ENCODE assay signal across 1 cellular context in genomic region chr17:60170835-60171752, GRCh38.
TF ChIP-seq lines count a peak whose summit lies in the region.

No MANE protein-coding gene starts in this region.

TF ChIP-seq in K562, 482 proteins besides CTCF, POLR2A, EP300 and RAD21 (continued from another document):
- TF ChIP-seq, protein P1, sequence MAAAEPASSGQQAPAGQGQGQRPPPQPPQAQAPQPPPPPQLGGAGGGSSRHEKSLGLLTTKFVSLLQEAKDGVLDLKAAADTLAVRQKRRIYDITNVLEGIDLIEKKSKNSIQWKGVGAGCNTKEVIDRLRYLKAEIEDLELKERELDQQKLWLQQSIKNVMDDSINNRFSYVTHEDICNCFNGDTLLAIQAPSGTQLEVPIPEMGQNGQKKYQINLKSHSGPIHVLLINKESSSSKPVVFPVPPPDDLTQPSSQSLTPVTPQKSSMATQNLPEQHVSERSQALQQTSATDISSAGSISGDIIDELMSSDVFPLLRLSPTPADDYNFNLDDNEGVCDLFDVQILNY (CRISPR knock-in tag; IDR thresholded peaks at IDR 0.05): no peak
- no peak for TF ChIP-seq SIRT6 (IDR thresholded peaks at IDR 0.05; ENCODE audit: low read depth, low read length)
- no peak for TF ChIP-seq ZNF134 (CRISPR knock-in tag; conservative IDR thresholded peaks at IDR 0.05)
- TF ChIP-seq FUS (optimal IDR thresholded peaks at IDR 0.05; ENCODE audit: low read depth, low read length): no peak
- TF ChIP-seq, protein P2, sequence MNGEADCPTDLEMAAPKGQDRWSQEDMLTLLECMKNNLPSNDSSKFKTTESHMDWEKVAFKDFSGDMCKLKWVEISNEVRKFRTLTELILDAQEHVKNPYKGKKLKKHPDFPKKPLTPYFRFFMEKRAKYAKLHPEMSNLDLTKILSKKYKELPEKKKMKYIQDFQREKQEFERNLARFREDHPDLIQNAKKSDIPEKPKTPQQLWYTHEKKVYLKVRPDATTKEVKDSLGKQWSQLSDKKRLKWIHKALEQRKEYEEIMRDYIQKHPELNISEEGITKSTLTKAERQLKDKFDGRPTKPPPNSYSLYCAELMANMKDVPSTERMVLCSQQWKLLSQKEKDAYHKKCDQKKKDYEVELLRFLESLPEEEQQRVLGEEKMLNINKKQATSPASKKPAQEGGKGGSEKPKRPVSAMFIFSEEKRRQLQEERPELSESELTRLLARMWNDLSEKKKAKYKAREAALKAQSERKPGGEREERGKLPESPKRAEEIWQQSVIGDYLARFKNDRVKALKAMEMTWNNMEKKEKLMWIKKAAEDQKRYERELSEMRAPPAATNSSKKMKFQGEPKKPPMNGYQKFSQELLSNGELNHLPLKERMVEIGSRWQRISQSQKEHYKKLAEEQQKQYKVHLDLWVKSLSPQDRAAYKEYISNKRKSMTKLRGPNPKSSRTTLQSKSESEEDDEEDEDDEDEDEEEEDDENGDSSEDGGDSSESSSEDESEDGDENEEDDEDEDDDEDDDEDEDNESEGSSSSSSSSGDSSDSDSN (IDR thresholded peaks at IDR 0.05; ENCODE audit: borderline replicate concordance in 1 of 2, low read depth in 2 of 2, low read length in 2 of 2): no peak
- TF ChIP-seq ZNF175 (CRISPR knock-in tag; IDR thresholded peaks at IDR 0.05; ENCODE audit: low read depth): peak; percentile 6; the same call in 1 of the 2 replicates
- 0 out of 2 replicates have a peak, but pooled peaks have one; percentile 26 for TF ChIP-seq MECOM (CRISPR knock-in tag; IDR thresholded peaks at IDR 0.05)
- 0 out of 2 replicates have a peak, but pooled peaks have one; percentile 19 for TF ChIP-seq ZKSCAN8 (CRISPR knock-in tag; IDR thresholded peaks at IDR 0.05)
- TF ChIP-seq U2AF2 (optimal IDR thresholded peaks at IDR 0.05; ENCODE audit: low read depth, low read length): no peak
- TF ChIP-seq ELF1 (tag; IDR thresholded peaks at IDR 0.05): 0 out of 2 replicates have a peak, but pooled peaks have one; percentile 5
- TF ChIP-seq, protein P3, sequence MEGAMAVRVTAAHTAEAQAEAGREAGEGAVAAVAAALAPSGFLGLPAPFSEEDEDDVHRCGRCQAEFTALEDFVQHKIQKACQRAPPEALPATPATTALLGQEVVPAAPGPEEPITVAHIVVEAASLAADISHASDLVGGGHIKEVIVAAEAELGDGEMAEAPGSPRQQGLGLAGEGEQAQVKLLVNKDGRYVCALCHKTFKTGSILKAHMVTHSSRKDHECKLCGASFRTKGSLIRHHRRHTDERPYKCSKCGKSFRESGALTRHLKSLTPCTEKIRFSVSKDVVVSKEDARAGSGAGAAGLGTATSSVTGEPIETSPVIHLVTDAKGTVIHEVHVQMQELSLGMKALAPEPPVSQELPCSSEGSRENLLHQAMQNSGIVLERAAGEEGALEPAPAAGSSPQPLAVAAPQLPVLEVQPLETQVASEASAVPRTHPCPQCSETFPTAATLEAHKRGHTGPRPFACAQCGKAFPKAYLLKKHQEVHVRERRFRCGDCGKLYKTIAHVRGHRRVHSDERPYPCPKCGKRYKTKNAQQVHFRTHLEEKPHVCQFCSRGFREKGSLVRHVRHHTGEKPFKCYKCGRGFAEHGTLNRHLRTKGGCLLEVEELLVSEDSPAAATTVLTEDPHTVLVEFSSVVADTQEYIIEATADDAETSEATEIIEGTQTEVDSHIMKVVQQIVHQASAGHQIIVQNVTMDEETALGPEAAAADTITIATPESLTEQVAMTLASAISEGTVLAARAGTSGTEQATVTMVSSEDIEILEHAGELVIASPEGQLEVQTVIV (CRISPR knock-in tag; IDR thresholded peaks at IDR 0.05; ENCODE audit: borderline replicate concordance): no peak
- TF ChIP-seq MTF1 (CRISPR knock-in tag; IDR thresholded peaks at IDR 0.05; ENCODE audit: borderline replicate concordance): no peak
- TF ChIP-seq TCF15 (CRISPR knock-in tag; IDR thresholded peaks at IDR 0.05): no peak
- TF ChIP-seq CUX1 (CRISPR knock-in tag; IDR thresholded peaks at IDR 0.05): no peak
- no peak for TF ChIP-seq CGGBP1 (CRISPR knock-in tag; IDR thresholded peaks at IDR 0.05)
- no peak for TF ChIP-seq NFE2L1 (tag; IDR thresholded peaks at IDR 0.05; ENCODE audit: borderline replicate concordance, low read depth)
- no peak for TF ChIP-seq NCOA4 (IDR thresholded peaks at IDR 0.05; ENCODE audit: partially characterized antibody)
- TF ChIP-seq RCOR1 (IDR thresholded peaks at IDR 0.05; ENCODE audit: borderline replicate concordance in 1 of 2, low read depth in 2 of 2, low read length in 2 of 2): 0 out of 4 replicates have a peak, but pooled peaks of 1 of the 2 experiments have one; percentile 1
- no peak for TF ChIP-seq PCBP1 (IDR thresholded peaks at IDR 0.05; ENCODE audit: low read depth, low read length, poor library complexity, severe bottlenecking)
- no peak for TF ChIP-seq ZNF274 (IDR thresholded peaks at IDR 0.05; ENCODE audit: borderline replicate concordance, low read depth, low read length)
- peak in 1 of 3 experiments; percentile 28; a peak in 2 of 6 replicates for TF ChIP-seq ZBTB11 (CRISPR knock-in tag; IDR thresholded peaks at IDR 0.05)
- no peak for TF ChIP-seq E2F3 (CRISPR knock-in tag; IDR thresholded peaks at IDR 0.05)
- no peak for TF ChIP-seq CREBBP (IDR thresholded peaks at IDR 0.05; ENCODE audit: low read depth, low read length)
- no peak for TF ChIP-seq BRD9 (IDR thresholded peaks at IDR 0.05; ENCODE audit: low read depth, partially characterized antibody)
- no peak for TF ChIP-seq ZKSCAN1 (IDR thresholded peaks at IDR 0.05; ENCODE audit: low read depth, low read length)
- no peak for TF ChIP-seq ZBTB7A (IDR thresholded peaks at IDR 0.05; ENCODE audit: borderline replicate concordance, control insufficient read depth, low read depth, low read length)
- TF ChIP-seq RBM15 (IDR thresholded peaks at IDR 0.05; ENCODE audit: insufficient read depth, low read length): no peak
- TF ChIP-seq HNRNPK (IDR thresholded peaks at IDR 0.05; ENCODE audit: low read depth, low read length, poor library complexity, severe bottlenecking): no peak
- no peak for TF ChIP-seq NUFIP1 (IDR thresholded peaks at IDR 0.05; ENCODE audit: partially characterized antibody)
- no peak for TF ChIP-seq POLR2AphosphoS5 (IDR thresholded peaks at IDR 0.05; ENCODE audit: control insufficient read depth, insufficient read depth, low read depth, low read length)
